11 cellular contexts compared by ENCODE assay signal in the genomic region with DNA sequence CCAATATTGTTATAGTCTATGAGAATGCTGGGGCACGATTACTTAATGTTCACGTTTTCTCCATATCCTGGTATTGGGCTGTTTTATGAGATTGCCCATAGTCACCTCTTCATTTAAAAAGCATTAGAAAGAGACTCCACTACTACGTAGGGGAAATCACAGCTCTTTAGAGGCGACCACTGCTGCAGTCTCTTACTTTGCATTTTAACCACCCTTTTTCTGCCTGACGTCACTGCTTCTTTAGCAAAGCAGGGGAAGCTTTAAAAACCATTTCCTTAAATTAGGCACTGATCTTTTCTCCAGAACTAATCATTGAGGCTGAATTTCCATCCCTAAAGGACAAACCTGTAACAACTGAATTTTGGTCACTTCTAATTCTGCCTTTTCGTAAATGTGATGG.
DNase-seq lines count a peak whose midpoint lies in the region; ATAC-seq and TF ChIP-seq lines count a peak whose summit lies in the region.
"Had no signal": no experiment of that assay in that cellular context is flagged by ENCODE, and none has a peak within 500 bp of the region (broad histone marks: within the 10 kb centered on the region; RNA-seq: fewer than 3 reads in every experiment).

No MANE protein-coding gene starts in this region.

- DNase-seq in GM06990 (ENCODE audit: extremely low read depth, insufficient read length) (no peak), foreskin melanocyte (no peak), CD1c-positive myeloid dendritic cell (ENCODE audit: extremely low spot score) (no peak), NCI-H2107 treated with DMSO at 0.1 percent for 48 hours (lab: John Stamatoyannopoulos, UW; ENCODE audit: unreplicated experiment) (no peak)
- DNase-seq: activated CD4-positive, alpha-beta T cell treated with anti-CD3 and anti-CD28 coated beads, Interleukin-2, amount 50 U/mL, for 1 hour had no signal

- H3K9me3 ChIP-seq in OCI-LY3 (ENCODE audit: insufficient read depth, low read length) (no peaks in the 10 kb centered on the region), muscle layer of colon (ENCODE audit: low read length) (no peaks in the 10 kb centered on the region)
- H3K9me3 ChIP-seq: HAP-1 had no signal

- H3K36me3 ChIP-seq in GM06990 (ENCODE audit: control insufficient read depth, insufficient read depth, low read length) (no peaks in the 10 kb centered on the region; the same call in 1 of the 2 replicates), OCI-LY3 (replicated peaks; ENCODE audit: low read depth, low read length) (no peaks in the 10 kb centered on the region), muscle layer of colon (ENCODE audit: insufficient read depth, low read length) (no peaks in the 10 kb centered on the region)
- H3K36me3 ChIP-seq: HAP-1 had no signal

- no peak overlapping the region for H2AFZ ChIP-seq in OCI-LY3 (ENCODE audit: low read depth, low read length)
- H2AFZ ChIP-seq: parathyroid adenoma had no signal

- H3K27me3 ChIP-seq in GM06990 (replicated peaks; ENCODE audit: control insufficient read depth, insufficient read depth, low read length): no peaks in the 10 kb centered on the region
- H3K27me3 ChIP-seq in OCI-LY3 (ENCODE audit: low read depth, low read length): peaks cover 4% of the 10 kb centered on the region; the same call in 1 of the 2 replicates
- no peaks in the 10 kb centered on the region for H3K27me3 ChIP-seq in muscle layer of colon (ENCODE audit: control insufficient read depth in 1 of 2, insufficient read depth in 2 of 2, low read length in 2 of 2)

- no peaks in the 10 kb centered on the region for H4K20me1 ChIP-seq in OCI-LY3 (ENCODE audit: insufficient read depth, low read length)

- peaks cover 55% of the 10 kb centered on the region for H3K4me1 ChIP-seq in OCI-LY3 (ENCODE audit: low read length)
- H3K4me1 ChIP-seq in muscle layer of colon (ENCODE audit: insufficient read depth, low read length): peaks cover 68% of the 10 kb centered on the region
- H3K4me1 ChIP-seq: parathyroid adenoma had no signal

- H3K27ac ChIP-seq in OCI-LY3 (ENCODE audit: low read length): no peak overlapping the region
- no peak overlapping the region for H3K27ac ChIP-seq in muscle layer of colon (ENCODE audit: low read depth, low read length)
- H3K27ac ChIP-seq: parathyroid adenoma had no signal

- ATAC-seq in GM21367 (IDR thresholded peaks at IDR 0.05; ENCODE audit: unreplicated experiment): peak; percentile 29
- no peak for ATAC-seq in HG03565 (IDR thresholded peaks at IDR 0.05; ENCODE audit: unreplicated experiment)

- 0 out of 2 replicates have a peak, but pooled peaks cover 3% of the 10 kb centered on the region for H3K79me2 ChIP-seq in OCI-LY3 (ENCODE audit: low read length)

- TF ChIP-seq CTCF in GM06990 (IDR thresholded peaks at IDR 0.05; ENCODE audit: insufficient read depth, low read length, poor library complexity, severe bottlenecking) (no peak), OCI-LY3 (IDR thresholded peaks at IDR 0.05; ENCODE audit: low read depth, low read length) (no peak)

- peak overlapping the region; percentile 47 for H3K9ac ChIP-seq in OCI-LY3 (ENCODE audit: low read length)
- peak overlapping the region; percentile 45 for H3K9ac ChIP-seq in muscle layer of colon (ENCODE audit: low read length)
- H3K9ac ChIP-seq: parathyroid adenoma had no signal

- H3K4me3 ChIP-seq in GM06990 (replicated peaks; ENCODE audit: low read depth, low read length) (peak overlapping the region; percentile 29), OCI-LY3 (ENCODE audit: low read length) (peak overlapping the region; percentile 73), muscle layer of colon (ENCODE audit: low read depth in 1 of 2, low read length in 2 of 2) (peak overlapping the region in 1 of 2 donors; percentile 45)
- H3K4me3 ChIP-seq: HAP-1 had no signal

- peak overlapping the region; percentile 92 for H3K4me2 ChIP-seq in OCI-LY3 (ENCODE audit: low read length)
